Comparison of ENCODE assay signal across 2 cellular contexts in genomic region chr6:112362827-112363565, GRCh38.
TF ChIP-seq lines count a peak whose summit lies in the region.

No MANE protein-coding gene starts in this region.

TF ChIP-seq in SK-N-SH, 30 proteins besides CTCF, POLR2A, EP300 and RAD21:
- TF ChIP-seq ZBTB33 (IDR thresholded peaks at IDR 0.05; ENCODE audit: borderline replicate concordance, low read depth) (no peak), REST (IDR thresholded peaks at IDR 0.05; ENCODE audit: low read depth, low read length) (no peak), RXRA (IDR thresholded peaks at IDR 0.05; ENCODE audit: borderline replicate concordance, low read depth) (no peak)

TF ChIP-seq in SK-N-SH treated with all-trans-retinoic acid at 6 μM for 48 hours, 23 proteins besides CTCF, POLR2A, EP300 and RAD21 (continued from another document):
- TF ChIP-seq POU6F1 (CRISPR knock-in tag; IDR thresholded peaks at IDR 0.05; ENCODE audit: borderline replicate concordance, low read depth) (no peak), OSR1 (CRISPR knock-in tag; IDR thresholded peaks at IDR 0.05) (no peak), ISL1 (CRISPR knock-in tag; IDR thresholded peaks at IDR 0.05) (no peak), PPARA (CRISPR knock-in tag; IDR thresholded peaks at IDR 0.05; ENCODE audit: borderline replicate concordance) (no peak), PATZ1 (CRISPR knock-in tag; IDR thresholded peaks at IDR 0.05; ENCODE audit: borderline replicate concordance) (no peak), SNAI2 (CRISPR knock-in tag; IDR thresholded peaks at IDR 0.05) (no peak), CSDC2 (CRISPR knock-in tag; IDR thresholded peaks at IDR 0.05) (no peak), ZNF565 (CRISPR knock-in tag; conservative IDR thresholded peaks at IDR 0.05; ENCODE audit: low read depth) (no peak), ZFP3 (CRISPR knock-in tag; IDR thresholded peaks at IDR 0.05) (no peak), GLIS3 (CRISPR knock-in tag; IDR thresholded peaks at IDR 0.05) (no peak), ARNTL (CRISPR knock-in tag; IDR thresholded peaks at IDR 0.05; ENCODE audit: borderline replicate concordance, low read depth) (no peak), CREB5 (CRISPR knock-in tag; IDR thresholded peaks at IDR 0.05; ENCODE audit: low read depth) (no peak), TSHZ2 (CRISPR knock-in tag; IDR thresholded peaks at IDR 0.05) (no peak), RARB (CRISPR knock-in tag; IDR thresholded peaks at IDR 0.05) (no peak)
